ENCODE assay signal across 2 cellular contexts in the genomic region with DNA sequence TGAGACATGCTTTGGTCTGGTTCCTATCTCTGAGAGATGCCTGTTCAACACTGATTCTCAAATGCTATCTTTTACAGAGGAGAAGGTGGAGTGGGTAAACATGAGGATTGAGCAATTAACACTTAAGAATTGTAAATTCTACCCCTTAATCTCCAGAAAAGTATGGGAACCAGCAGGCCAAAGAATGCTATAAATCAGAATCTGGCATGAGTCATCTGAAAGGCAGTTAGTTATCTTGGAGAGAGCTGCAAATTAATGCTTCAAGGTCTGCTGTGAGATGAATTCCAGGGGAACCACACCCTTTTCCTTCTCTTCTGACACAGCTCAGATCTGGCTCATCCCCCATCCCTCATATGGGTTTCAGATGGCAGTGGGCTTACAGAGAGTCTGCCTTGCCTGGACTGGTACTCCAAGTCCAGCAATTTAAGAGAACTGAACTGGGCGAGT.
TF ChIP-seq lines count a peak whose summit lies in the region.

No MANE protein-coding gene starts in this region.

TF ChIP-seq in H1, 55 proteins besides CTCF, POLR2A, EP300 and RAD21:
- no peak for TF ChIP-seq CHD1 (IDR thresholded peaks at IDR 0.05; ENCODE audit: low read depth, low read length)
- no peak for TF ChIP-seq SP2 (IDR thresholded peaks at IDR 0.05; ENCODE audit: low read length)
- no peak for TF ChIP-seq RFX5 (IDR thresholded peaks at IDR 0.05; ENCODE audit: borderline replicate concordance, low read depth, low read length)
- no peak for TF ChIP-seq ASH2L (IDR thresholded peaks at IDR 0.05; ENCODE audit: low read length)
- TF ChIP-seq SP1 (IDR thresholded peaks at IDR 0.05; ENCODE audit: low read depth, low read length): no peak
- TF ChIP-seq KDM4A (IDR thresholded peaks at IDR 0.05; ENCODE audit: low read depth, low read length, severe bottlenecking): no peak
- TF ChIP-seq EGR1 (IDR thresholded peaks at IDR 0.05; ENCODE audit: borderline replicate concordance, low read depth, low read length): no peak
- no peak for TF ChIP-seq SRF (IDR thresholded peaks at IDR 0.05; ENCODE audit: low read depth, low read length)
- TF ChIP-seq, protein P1, sequence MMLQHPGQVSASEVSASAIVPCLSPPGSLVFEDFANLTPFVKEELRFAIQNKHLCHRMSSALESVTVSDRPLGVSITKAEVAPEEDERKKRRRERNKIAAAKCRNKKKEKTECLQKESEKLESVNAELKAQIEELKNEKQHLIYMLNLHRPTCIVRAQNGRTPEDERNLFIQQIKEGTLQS (IDR thresholded peaks at IDR 0.05; ENCODE audit: insufficient read depth, low read depth, low read length): no peak
- no peak for TF ChIP-seq RNF2 (IDR thresholded peaks at IDR 0.05; ENCODE audit: borderline replicate concordance, low read depth, low read length, missing control alignments, poor library complexity, severe bottlenecking)

TF ChIP-seq in GM12891, 5 proteins besides CTCF, POLR2A, EP300 and RAD21:
- TF ChIP-seq POLR2AphosphoS5 (IDR thresholded peaks at IDR 0.05; ENCODE audit: low read depth, low read length) (no peak), TAF1 (IDR thresholded peaks at IDR 0.05; ENCODE audit: low read depth, low read length) (no peak), PAX5 (IDR thresholded peaks at IDR 0.05; ENCODE audit: insufficient read depth, low read length, severe bottlenecking) (no peak), POU2F2 (IDR thresholded peaks at IDR 0.05; ENCODE audit: low read depth, low read length) (no peak), SPI1 (IDR thresholded peaks at IDR 0.05; ENCODE audit: low read depth, low read length) (no peak)
